In genomic region chr17:60157487-60158040, GRCh38 we compare ENCODE assay signal across 26 cellular contexts. TPM values are rescaled to one million over a fixed set of nuclear protein-coding genes. Genes with fewer than 3 reads are reported as not detected.
"Had no signal": no experiment of that assay in that cellular context is flagged by ENCODE, and none has a peak within 500 bp of the region (broad histone marks: within the 10 kb centered on the region; RNA-seq: fewer than 3 reads in every experiment).

No MANE protein-coding gene starts in this region.

- H3K9me3 Mint-ChIP-seq: activated T-cell treated with anti-CD3 and anti-CD28 coated beads, Interleukin-2, amount 50 U/mL, for 4 hours; activated T-helper 2 cell treated with anti-CD3 and anti-CD28 coated beads, Interferon-gamma antibody, Interleukin-2, Interleukin-4, amounts not matched to agents 10 μg/mL and 5 μg/mL and 100 μg/mL, durations not matched to agents 14 hours and 24 hours and 36 hours; natural killer cell treated with Interleukin-12 subunit alpha and Interleukin-12 subunit beta and Interleukin-15 and Interleukin-18, amount 100 ng/mL, for 72 hours; stimulated activated naive CD8-positive, alpha-beta T cell treated with anti-CD3 and anti-CD28 coated beads, Interleukin-15, Interleukin-2, amounts not matched to agents 100 ng/mL and 50 ng/mL, for 24 hours; WTC11 had no signal

- H3K36me3 ChIP-seq: cardiac muscle cell, ovary, right atrium auricular region, tibial artery had no signal

- H3K4me3 Mint-ChIP-seq: activated CD4-positive, alpha-beta T cell treated with anti-CD3 and anti-CD28 coated beads for 36 hours; activated T-cell treated with anti-CD3 and anti-CD28 coated beads, Interleukin-2, amount 50 U/mL, for 4 hours; immature natural killer cell; natural killer cell treated with Interleukin-12 subunit alpha and Interleukin-12 subunit beta and Interleukin-15 and Interleukin-18, amount 100 ng/mL, for 72 hours; stimulated activated naive CD8-positive, alpha-beta T cell treated with anti-CD3 and anti-CD28 coated beads, Interleukin-15, Interleukin-2, amounts not matched to agents 100 ng/mL and 50 ng/mL, for 24 hours; WTC11 had no signal

- H3K4me1 Mint-ChIP-seq: activated CD4-positive, alpha-beta T cell treated with anti-CD3 and anti-CD28 coated beads for 36 hours; immature natural killer cell had no signal

- H3K27ac ChIP-seq: cardiac muscle cell, ovary, psoas muscle, right atrium auricular region, tibial artery had no signal

- H3K36me3 Mint-ChIP-seq: immature natural killer cell; natural killer cell treated with Interleukin-12 subunit alpha and Interleukin-12 subunit beta and Interleukin-15 and Interleukin-18, amount 100 ng/mL, for 72 hours; WTC11 had no signal

- H3K27ac Mint-ChIP-seq: activated CD4-positive, alpha-beta T cell treated with anti-CD3 and anti-CD28 coated beads for 36 hours; activated T-helper 2 cell treated with anti-CD3 and anti-CD28 coated beads, Interferon-gamma antibody, Interleukin-2, Interleukin-4, amounts not matched to agents 10 μg/mL and 5 μg/mL and 100 μg/mL, durations not matched to agents 14 hours and 24 hours and 36 hours; immature natural killer cell; natural killer cell treated with Interleukin-12 subunit alpha and Interleukin-12 subunit beta and Interleukin-15 and Interleukin-18, amount 100 ng/mL, for 72 hours; stimulated activated naive CD8-positive, alpha-beta T cell treated with anti-CD3 and anti-CD28 coated beads, Interleukin-15, Interleukin-2, amounts not matched to agents 100 ng/mL and 50 ng/mL, for 24 hours; WTC11 had no signal

- H3K27me3 ChIP-seq: neutrophil, ovary, right atrium auricular region had no signal

- H3K9me3 ChIP-seq: body of pancreas, left lung, neutrophil, ovary, psoas muscle, right atrium auricular region, tibial artery had no signal

- H3K4me3 ChIP-seq: body of pancreas, cardiac muscle cell, left lung, ovary, psoas muscle, right atrium auricular region, tibial artery had no signal

- ATAC-seq: activated CD4-positive, alpha-beta T cell treated with anti-CD3 and anti-CD28 coated beads for 36 hours; activated T-cell treated with anti-CD3 and anti-CD28 coated beads, Interleukin-2, amount 50 U/mL, for 4 hours; body of pancreas; left lung; psoas muscle; WTC11 had no signal

- DNase-seq: activated CD4-positive, alpha-beta T cell treated with anti-CD3 and anti-CD28 coated beads for 36 hours; activated CD4-positive, alpha-beta T cell treated with anti-CD3 and anti-CD28 coated beads, Interleukin-2, amount 50 U/mL, for 4 hours; activated CD8-positive, alpha-beta memory T cell treated with anti-CD3 and anti-CD28 coated beads for 24 hours; activated CD8-positive, alpha-beta memory T cell treated with anti-CD3 and anti-CD28 coated beads, Interleukin-2, amount 50 U/mL, for 48 hours; activated naive CD4-positive, alpha-beta T cell treated with Interleukin-2 at 50 U/mL for 16 hours; activated T-cell treated with anti-CD3 and anti-CD28 coated beads, Interleukin-2, amount 50 U/mL, for 4 hours; body of pancreas; erythroblast; foreskin fibroblast; immature natural killer cell; kidney glomerular epithelial cell; left lung; mammary epithelial cell; ovary; psoas muscle; stimulated activated CD4-positive, alpha-beta T cell treated with anti-CD3 and anti-CD28 coated beads, Interleukin-4, amount 100 ng/mL, for 4 hours; T-helper 1 cell; tibial artery had no signal

RNA-seq across cellular contexts. Expression of gene CA4, which starts 7.8 kb away (rescaled TPM):
- total RNA-seq: activated CD4-positive, alpha-beta T cell treated with anti-CD3 and anti-CD28 coated beads for 36 hours; activated T-cell treated with anti-CD3 and anti-CD28 coated beads, Interleukin-2, amount 50 U/mL, for 4 hours; activated T-helper 2 cell treated with anti-CD3 and anti-CD28 coated beads, Interferon-gamma antibody, Interleukin-2, Interleukin-4, amounts not matched to agents 10 μg/mL and 5 μg/mL and 100 μg/mL, durations not matched to agents 14 hours and 24 hours and 36 hours; fibroblast of lung; mammary epithelial cell; natural killer cell treated with Interleukin-12 subunit alpha and Interleukin-12 subunit beta and Interleukin-15 and Interleukin-18, amount 100 ng/mL, for 72 hours had no signal
- polyA plus RNA-seq: fibroblast of lung, immature natural killer cell, mammary epithelial cell had no signal
